In genomic region chr19:13884726-13885591, GRCh38 we compare ENCODE assay signal across 20 cellular contexts. TPM values are rescaled to one million over a fixed set of nuclear protein-coding genes. Genes with fewer than 3 reads are reported as not detected.
DNase-seq lines count a peak whose midpoint lies in the region; ATAC-seq and TF ChIP-seq lines count a peak whose summit lies in the region.
"Had no signal": no experiment of that assay in that cellular context is flagged by ENCODE, and none has a peak within 500 bp of the region (broad histone marks: within the 10 kb centered on the region; RNA-seq: fewer than 3 reads in every experiment).

No MANE protein-coding gene starts in this region.

- H3K4me2 ChIP-seq in OCI-LY3 (ENCODE audit: low read length) (peak overlapping the region; percentile 8; the same call in 1 of the 2 replicates), smooth muscle cell (no peak overlapping the region)

- H3K27ac ChIP-seq in OCI-LY3 (ENCODE audit: low read length) (no peak overlapping the region), testis (peak overlapping the region; percentile 58 to 64), smooth muscle cell (ENCODE audit: low read depth) (no peak overlapping the region)
- H3K27ac ChIP-seq: gastroesophageal sphincter, sigmoid colon had no signal

- H3K27me3 ChIP-seq in OCI-LY3 (ENCODE audit: low read depth, low read length) (no peaks in the 10 kb centered on the region; the same call in 1 of the 2 replicates), testis (no peaks in the 10 kb centered on the region), smooth muscle cell (ENCODE audit: low read depth) (no peaks in the 10 kb centered on the region)
- H3K27me3 ChIP-seq: gastroesophageal sphincter, sigmoid colon had no signal

- DNase-seq in NCI-H1092 treated with DMSO at 0.1 percent for 48 hours (lab: John Stamatoyannopoulos, UW): peak; percentile 38
- no peak for DNase-seq in NCI-H1092 (lab: John Stamatoyannopoulos, UW)
- DNase-seq in left kidney (ENCODE audit: low read depth, low spot score): peak; percentile 91
- peak; percentile 81 for DNase-seq in testis
- no peak for DNase-seq in smooth muscle cell (lab: John Stamatoyannopoulos, UW; ENCODE audit: unreplicated experiment)
- DNase-seq: 8988T; activated CD4-positive, alpha-beta T cell treated with anti-CD3 and anti-CD28 coated beads for 48 hours; Caco-2; H9; islet precursor cell; NCI-H524; sigmoid colon; T-helper 17 cell had no signal

- H2AFZ ChIP-seq in OCI-LY3 (ENCODE audit: low read depth, low read length): peak overlapping the region; percentile 27; the same call in 1 of the 2 replicates
- no peak overlapping the region for H2AFZ ChIP-seq in smooth muscle cell (ENCODE audit: low read depth)

- H3K79me2 ChIP-seq in OCI-LY3 (ENCODE audit: low read length) (no peaks in the 10 kb centered on the region), smooth muscle cell (ENCODE audit: low read depth) (no peaks in the 10 kb centered on the region)

- H3K4me3 Mint-ChIP-seq in activated T-helper 17 cell treated with anti-CD3 and anti-CD28 coated beads, Interleukin-2, amount 50 U/mL, for 72 hours: no peak overlapping the region
- H3K4me3 Mint-ChIP-seq: H9, T-helper 17 cell had no signal

- H3K27me3 Mint-ChIP-seq in activated T-helper 17 cell treated with anti-CD3 and anti-CD28 coated beads, Interleukin-2, amount 50 U/mL, for 72 hours: no peaks in the 10 kb centered on the region
- H3K27me3 Mint-ChIP-seq: T-helper 17 cell had no signal

- TF ChIP-seq CTCF in OCI-LY3 (IDR thresholded peaks at IDR 0.05; ENCODE audit: low read depth, low read length): no peak
- no peak for TF ChIP-seq CTCF in testis (IDR thresholded peaks at IDR 0.05)
- no peak for TF ChIP-seq CTCF in smooth muscle cell (IDR thresholded peaks at IDR 0.05; ENCODE audit: borderline replicate concordance, insufficient read depth, poor library complexity, severe bottlenecking)

- H3K27ac Mint-ChIP-seq in activated T-helper 17 cell treated with anti-CD3 and anti-CD28 coated beads, Interleukin-2, amount 50 U/mL, for 72 hours: no peak overlapping the region
- H3K27ac Mint-ChIP-seq: activated T-helper 2 cell treated with anti-CD3 and anti-CD28 coated beads, Interferon-gamma antibody, Interleukin-2, Interleukin-4, amounts not matched to agents 10 μg/mL and 5 μg/mL and 100 μg/mL, durations not matched to agents 14 hours and 24 hours and 36 hours; H9 had no signal

- H3K36me3 ChIP-seq in OCI-LY3 (replicated peaks; ENCODE audit: low read depth, low read length): no peaks in the 10 kb centered on the region
- no peaks in the 10 kb centered on the region for H3K36me3 ChIP-seq in testis (ENCODE audit: low read depth, missing control alignments)
- H3K36me3 ChIP-seq in smooth muscle cell (ENCODE audit: low read depth): no peaks in the 10 kb centered on the region
- H3K36me3 ChIP-seq: gastroesophageal sphincter, sigmoid colon had no signal

- H3K4me1 Mint-ChIP-seq in activated T-helper 17 cell treated with anti-CD3 and anti-CD28 coated beads, Interleukin-2, amount 50 U/mL, for 72 hours: peaks cover 19% of the 10 kb centered on the region

- TF ChIP-seq POLR2A in testis (IDR thresholded peaks at IDR 0.05): no peak

- no peak overlapping the region for H3K4me3 ChIP-seq in OCI-LY3 (ENCODE audit: low read length)
- no peak overlapping the region for H3K4me3 ChIP-seq in testis
- H3K4me3 ChIP-seq in smooth muscle cell: no peak overlapping the region
- H3K4me3 ChIP-seq: gastroesophageal sphincter, sigmoid colon had no signal

- no peak overlapping the region for H3K9ac ChIP-seq in OCI-LY3 (ENCODE audit: low read length)
- no peak overlapping the region for H3K9ac ChIP-seq in smooth muscle cell (ENCODE audit: low read depth)

- peaks cover 31% of the 10 kb centered on the region for H3K4me1 ChIP-seq in OCI-LY3 (ENCODE audit: low read length)
- peaks cover 52% of the 10 kb centered on the region for H3K4me1 ChIP-seq in testis
- peaks cover 14% of the 10 kb centered on the region for H3K4me1 ChIP-seq in smooth muscle cell (ENCODE audit: low read depth)

- 42 to 66% methylated on average over 11 to 22 of the region's 26 CpGs for WGBS in testis, 2 donors
- WGBS in smooth muscle cell (ENCODE audit: low lambda C conversion rate): 87% methylated on average over 26 of the region's 26 CpGs

- H3K36me3 Mint-ChIP-seq in activated T-helper 17 cell treated with anti-CD3 and anti-CD28 coated beads, Interleukin-2, amount 50 U/mL, for 72 hours (ENCODE audit: low read depth): no peaks in the 10 kb centered on the region
- H3K36me3 Mint-ChIP-seq: natural killer cell had no signal

- no peak for ATAC-seq in HG03439 (IDR thresholded peaks at IDR 0.05; ENCODE audit: unreplicated experiment)
- ATAC-seq in activated T-helper 17 cell treated with anti-CD3 and anti-CD28 coated beads, Interleukin-2, amount 50 U/mL, for 72 hours (replicated peaks): no peak
- ATAC-seq: gastroesophageal sphincter, T-helper 17 cell had no signal

- no peaks in the 10 kb centered on the region for H3F3A ChIP-seq in smooth muscle cell (ENCODE audit: low read depth)

- H3K9me3 ChIP-seq in OCI-LY3 (ENCODE audit: insufficient read depth, low read length) (no peaks in the 10 kb centered on the region), testis (no peaks in the 10 kb centered on the region), smooth muscle cell (replicated peaks; ENCODE audit: low read depth) (no peaks in the 10 kb centered on the region)
- H3K9me3 ChIP-seq: Caco-2, gastroesophageal sphincter, sigmoid colon had no signal

- no peaks in the 10 kb centered on the region for H3K9me3 Mint-ChIP-seq in activated T-helper 17 cell treated with anti-CD3 and anti-CD28 coated beads, Interleukin-2, amount 50 U/mL, for 72 hours
- H3K9me3 Mint-ChIP-seq: activated T-helper 2 cell treated with anti-CD3 and anti-CD28 coated beads, Interferon-gamma antibody, Interleukin-2, Interleukin-4, amounts not matched to agents 10 μg/mL and 5 μg/mL and 100 μg/mL, durations not matched to agents 14 hours and 24 hours and 36 hours; H9; natural killer cell had no signal

- H4K20me1 ChIP-seq in OCI-LY3 (ENCODE audit: insufficient read depth, low read length) (no peaks in the 10 kb centered on the region), smooth muscle cell (ENCODE audit: low read depth) (no peaks in the 10 kb centered on the region)

- intact Hi-C loops in testis (cut with DNase I; ENCODE audit: low total_unique reads): loop anchor here (10.0 kb wide), 1 partner anchor 190 kb away; the partner anchor contains the start of gene MISP3

RNA-seq across cellular contexts. Expression of gene NANOS3, which starts 8.0 kb away (rescaled TPM):
- total RNA-seq in testis (10 to 100 TPM; 14.5 to 18.6 TPM), smooth muscle cell (not detected in 2 replicates)
- polyA plus RNA-seq in testis (ENCODE audit: insufficient read depth, low read depth, low replicate concordance) (9.3 TPM), smooth muscle cell (2.7 and 2.8 TPM in 2 replicates)
- total RNA-seq in activated T-helper 17 cell treated with anti-CD3 and anti-CD28 coated beads, Interleukin-2, amount 50 U/mL, for 72 hours: 1 to 10 TPM; 1.2 to 3.6 TPM
- total RNA-seq: Caco-2, H9, HT1080, sigmoid colon had no signal

RNA-seq across cellular contexts. Expression of gene BRME1, which starts 21.0 kb away (rescaled TPM):
- 10 to 100 TPM; 26.3 to 48.9 TPM for total RNA-seq in testis
- 17.8 TPM for polyA plus RNA-seq in testis (ENCODE audit: insufficient read depth, low read depth, low replicate concordance)
- total RNA-seq in activated T-helper 17 cell treated with anti-CD3 and anti-CD28 coated beads, Interleukin-2, amount 50 U/mL, for 72 hours: 10 to 100 TPM in 1 of 2 donors, 1 to 10 TPM in 1; 4.8 to 12.5 TPM
- 0.72 and 1.2 TPM in 2 replicates for total RNA-seq in smooth muscle cell
- 2.2 and 3.3 TPM in 2 replicates for polyA plus RNA-seq in smooth muscle cell

RNA-seq across cellular contexts. Expression of gene CC2D1A, which starts 21.0 kb away (rescaled TPM):
- 10 to 100 TPM; 56.6 to 62.7 TPM for total RNA-seq in testis
- 31.0 TPM for polyA plus RNA-seq in testis (ENCODE audit: insufficient read depth, low read depth, low replicate concordance)
- total RNA-seq in activated T-helper 17 cell treated with anti-CD3 and anti-CD28 coated beads, Interleukin-2, amount 50 U/mL, for 72 hours: 10 to 100 TPM; 34.6 to 35.4 TPM
- 8.0 and 9.5 TPM in 2 replicates for total RNA-seq in smooth muscle cell
- polyA plus RNA-seq in smooth muscle cell: 26.3 and 28.0 TPM in 2 replicates

RNA-seq across cellular contexts. Expression of gene PODNL1, which starts 53.3 kb away (rescaled TPM):
- total RNA-seq in testis (10 to 100 TPM; 12.6 to 14.6 TPM), smooth muscle cell (5.2 and 8.9 TPM in 2 replicates)
- polyA plus RNA-seq in testis (ENCODE audit: insufficient read depth, low read depth, low replicate concordance) (5.8 TPM), smooth muscle cell (34.3 and 53.9 TPM in 2 replicates)
- total RNA-seq in activated T-helper 17 cell treated with anti-CD3 and anti-CD28 coated beads, Interleukin-2, amount 50 U/mL, for 72 hours: 1 to 10 TPM in 1 of 2 donors, under 1 TPM in 1; 0.90 to 1.0 TPM
- total RNA-seq: Caco-2, sigmoid colon had no signal

Comparison
In these comparisons a context has a peak if more than half of its experiments do, and no peak if none do; other contexts are left out.
1. DNase-seq: peak in NCI-H1092 treated with DMSO at 0.1 percent for 48 hours (single experiment), left kidney (single experiment) and testis (single experiment); none in NCI-H1092 (single experiment) and smooth muscle cell (single experiment).
2. H3K27ac ChIP-seq: peak in testis (2 of 2); none in OCI-LY3 (single experiment) and smooth muscle cell (single experiment).